In the genomic region with DNA sequence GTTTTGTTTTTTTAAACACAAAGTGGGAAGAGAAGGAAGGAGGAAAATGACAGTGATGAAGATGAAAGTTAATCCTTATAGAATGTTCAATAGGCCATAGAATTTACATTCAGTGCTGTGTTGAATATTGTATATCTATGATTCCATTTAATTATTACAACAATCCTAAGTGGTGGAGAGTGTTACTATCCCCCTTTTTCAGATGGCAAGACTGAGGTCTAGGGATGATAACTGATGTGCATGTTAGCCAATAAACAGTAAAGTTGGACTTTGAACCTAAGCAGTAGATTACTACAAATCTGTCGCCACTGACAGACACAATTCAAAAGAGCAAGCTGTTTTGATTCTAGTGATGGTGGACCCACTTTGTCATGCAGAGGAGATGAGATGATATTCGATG, we compare ENCODE assay signal across 14 cellular contexts.
DNase-seq lines count a peak whose midpoint lies in the region; ATAC-seq and TF ChIP-seq lines count a peak whose summit lies in the region.
"Had no signal": no experiment of that assay in that cellular context is flagged by ENCODE, and none has a peak within 500 bp of the region (broad histone marks: within the 10 kb centered on the region; RNA-seq: fewer than 3 reads in every experiment).

No MANE protein-coding gene starts in this region.

- intact Hi-C loops in MCF 10A (cut with micrococcal nuclease), result loop anchor here (10.0 kb wide), 2 partner anchors 1137 to 1177 kb away; no protein-coding TSS in a partner anchor
- intact Hi-C loops in breast epithelium (cut with DNase I; ENCODE audit: low total_unique reads), result no loop called here
- intact Hi-C loops in A673 (cut with micrococcal nuclease; ENCODE audit: unreplicated experiment), result no loop called here

- H3K27ac ChIP-seq in breast epithelium (no peak overlapping the region), RWPE2 (ENCODE audit: poor library complexity, severe bottlenecking) (peak overlapping the region; percentile 83), epithelial cell of prostate (peak overlapping the region; percentile 91), subcutaneous abdominal adipose tissue (ENCODE audit: low read depth, low read length) (peak overlapping the region; percentile 75), A673 (ENCODE audit: low read depth, low read length, poor library complexity, severe bottlenecking) (no peak overlapping the region)
- H3K27ac ChIP-seq: ovary had no signal

- no peaks in the 10 kb centered on the region for H3K4me1 ChIP-seq in breast epithelium
- peaks cover 34% of the 10 kb centered on the region for H3K4me1 ChIP-seq in RWPE2 (ENCODE audit: insufficient read depth, poor library complexity, severe bottlenecking)
- H3K4me1 ChIP-seq in subcutaneous abdominal adipose tissue (ENCODE audit: control insufficient read depth in 5 of 5, insufficient read depth in 5 of 5, low read length in 5 of 5), result peaks cover 9 to 55% (median 49%) of the 10 kb centered on the region in 5 donors
- H3K4me1 ChIP-seq in A673 (ENCODE audit: insufficient read depth, low read length, poor library complexity, severe bottlenecking), result peaks cover 13% of the 10 kb centered on the region

- ATAC-seq in RWPE2 (ENCODE audit: low read depth) (no peak), HG03439 (IDR thresholded peaks at IDR 0.05; ENCODE audit: unreplicated experiment) (no peak)
- ATAC-seq: WTC11 had no signal

- POLR2A ChIA-PET in MCF 10A (lab: Yijun Ruan, JAX), result interaction anchor here (0.5 to 2.9 kb wide), 8 partner anchors 9 to 396 kb away, joined by 3 to 18 read pairs (median 6); a partner anchor contains a TSS
- POLR2A ChIA-PET in A673 (lab: Charles Lee; ENCODE audit: low non-redundant PET), result no interaction called here

- H3K9me3 ChIP-seq in breast epithelium (no peaks in the 10 kb centered on the region), RWPE2 (ENCODE audit: severe bottlenecking) (no peaks in the 10 kb centered on the region), subcutaneous abdominal adipose tissue (ENCODE audit: control insufficient read depth in 5 of 5, low read length in 5 of 5) (no peaks in the 10 kb centered on the region), A673 (ENCODE audit: low read depth, low read length, poor library complexity, severe bottlenecking) (no peaks in the 10 kb centered on the region)
- H3K9me3 ChIP-seq: ovary, spleen had no signal

- no TSS peak for BruUV-seq in MCF 10A (replicated peaks; lab: Mats Ljungman, UMichigan)
- BruUV-seq in A673 (replicated peaks; lab: Mats Ljungman, UMichigan), result no TSS peak

- DNase-seq in MCF 10A (ENCODE audit: unreplicated experiment) (no peak), breast epithelium (ENCODE audit: low spot score in 2 of 2) (no peak), RWPE2 (ENCODE audit: low spot score) (no peak), epithelial cell of prostate (ENCODE audit: low read depth, low spot score) (no peak), A673 (ENCODE audit: low spot score) (no peak), NCI-H510A (lab: John Stamatoyannopoulos, UW) (no peak)
- DNase-seq: activated T-cell treated with anti-CD3 and anti-CD28 coated beads, Interleukin-2, amount 50 U/mL, for 48 hours; effector memory CD4-positive, alpha-beta T cell; foreskin fibroblast; ovary; spleen had no signal

- TF ChIP-seq POLR2A in breast epithelium (IDR thresholded peaks at IDR 0.05), result no peak

- no peak overlapping the region for H3K4me3 ChIP-seq in breast epithelium
- no peak overlapping the region for H3K4me3 ChIP-seq in RWPE2 (ENCODE audit: severe bottlenecking)
- no peak overlapping the region for H3K4me3 ChIP-seq in subcutaneous abdominal adipose tissue (ENCODE audit: low read depth in 1 of 5, low read length in 5 of 5)
- no peak overlapping the region for H3K4me3 ChIP-seq in A673 (ENCODE audit: low read depth, low read length, poor library complexity, severe bottlenecking)
- H3K4me3 ChIP-seq: ovary had no signal

- H3K36me3 ChIP-seq in breast epithelium, result no peaks in the 10 kb centered on the region
- H3K36me3 ChIP-seq in RWPE2 (ENCODE audit: low read depth), result no peaks in the 10 kb centered on the region
- H3K36me3 ChIP-seq in subcutaneous abdominal adipose tissue (ENCODE audit: control insufficient read depth in 5 of 5, insufficient read depth in 5 of 5, low read length in 5 of 5), result no peaks in the 10 kb centered on the region
- H3K36me3 ChIP-seq in A673 (ENCODE audit: insufficient read depth, low read length, poor library complexity, severe bottlenecking), result no peaks in the 10 kb centered on the region
- H3K36me3 ChIP-seq: ovary, spleen had no signal

- H3K27ac Mint-ChIP-seq in MCF 10A (ENCODE audit: low read depth, unreplicated experiment), result peak overlapping the region; percentile 75
- H3K27ac Mint-ChIP-seq: WTC11 had no signal

- no peaks in the 10 kb centered on the region for H3K9me3 Mint-ChIP-seq in MCF 10A (ENCODE audit: unreplicated experiment)
- H3K9me3 Mint-ChIP-seq: WTC11 had no signal

- CTCF ChIA-PET in MCF 10A (lab: Yijun Ruan, JAX), result interaction anchor here (0.6 to 1.8 kb wide), 4 partner anchors 14 to 397 kb away, joined by 3 to 6 read pairs (median 4); a partner anchor contains a TSS
- CTCF ChIA-PET in A673 (lab: Charles Lee), result no interaction called here

- no peaks in the 10 kb centered on the region for H3K36me3 Mint-ChIP-seq in MCF 10A (ENCODE audit: insufficient read depth, unreplicated experiment)
- H3K36me3 Mint-ChIP-seq: WTC11 had no signal

- peaks cover 31% of the 10 kb centered on the region for H3K4me1 Mint-ChIP-seq in MCF 10A (ENCODE audit: insufficient read depth, unreplicated experiment)

- no peaks in the 10 kb centered on the region for H3K27me3 ChIP-seq in breast epithelium
- no peaks in the 10 kb centered on the region for H3K27me3 ChIP-seq in RWPE2 (ENCODE audit: insufficient read depth, poor library complexity, severe bottlenecking)
- peaks cover 0 to 3% (median 0%) of the 10 kb centered on the region in 5 donors for H3K27me3 ChIP-seq in subcutaneous abdominal adipose tissue (ENCODE audit: control insufficient read depth in 5 of 5, insufficient read depth in 4 of 5, low read length in 5 of 5)
- no peaks in the 10 kb centered on the region for H3K27me3 ChIP-seq in A673 (replicated peaks; ENCODE audit: insufficient read depth, low read depth, low read length, poor library complexity)
- H3K27me3 ChIP-seq: ovary, spleen had no signal

- no peaks in the 10 kb centered on the region for H3K27me3 Mint-ChIP-seq in MCF 10A (ENCODE audit: insufficient read depth, unreplicated experiment)

- peak overlapping the region; percentile 43 for H3K4me3 Mint-ChIP-seq in MCF 10A (ENCODE audit: unreplicated experiment)
- H3K4me3 Mint-ChIP-seq: WTC11 had no signal

- peak overlapping the region in 1 of 5 donors; percentile 21 for H3K9ac ChIP-seq in subcutaneous abdominal adipose tissue (ENCODE audit: low read length in 5 of 5)

- no peak for TF ChIP-seq CTCF in MCF 10A (IDR thresholded peaks at IDR 0.05; ENCODE audit: unreplicated experiment)
- TF ChIP-seq CTCF in breast epithelium (IDR thresholded peaks at IDR 0.05), result no peak
- TF ChIP-seq CTCF in RWPE2 (IDR thresholded peaks at IDR 0.05; ENCODE audit: poor library complexity, severe bottlenecking), result no peak
- no peak for TF ChIP-seq CTCF in A673 (conservative IDR thresholded peaks at IDR 0.05; ENCODE audit: low read depth, low read length)

Comparison
In these comparisons a context has a peak if more than half of its experiments do, and no peak if none do; other contexts are left out.
1. H3K27ac ChIP-seq: peak in RWPE2 (single experiment), epithelial cell of prostate (single experiment) and subcutaneous abdominal adipose tissue (single experiment); none in breast epithelium (0 of 2) and A673 (single experiment).